Comparison of ENCODE assay signal across 20 cellular contexts in the genomic region with DNA sequence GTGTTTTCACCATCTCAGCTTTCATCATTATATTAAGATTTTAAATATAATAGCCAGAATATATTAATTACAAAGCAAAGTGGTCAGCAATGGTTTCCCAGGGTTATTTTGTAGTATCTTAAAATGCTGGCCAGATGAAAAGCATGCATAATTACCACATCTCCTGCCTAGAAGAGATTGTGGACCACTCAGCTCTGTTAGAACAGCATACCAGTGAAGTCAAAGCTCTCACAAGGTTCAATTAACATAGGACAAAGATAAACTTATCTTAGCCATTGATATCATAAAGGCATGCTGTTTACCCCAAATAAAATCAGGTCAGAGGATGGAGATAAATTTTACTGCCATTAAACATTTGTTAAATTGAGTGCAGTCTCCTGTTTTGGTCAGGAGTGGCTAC. TPM values are rescaled to one million over a fixed set of nuclear protein-coding genes. Genes with fewer than 3 reads are reported as not detected.
"Had no signal": no experiment of that assay in that cellular context is flagged by ENCODE, and none has a peak within 500 bp of the region (broad histone marks: within the 10 kb centered on the region; RNA-seq: fewer than 3 reads in every experiment).

No MANE protein-coding gene starts in this region.

- H3K9me3 Mint-ChIP-seq: activated CD4-positive, alpha-beta T cell treated with anti-CD3 and anti-CD28 coated beads, Interleukin-2, amount 10 ng/mL, durations not matched to agents 24 days and 14 days; natural killer cell treated with Interleukin-12 subunit alpha and Interleukin-12 subunit beta and Interleukin-15 and Interleukin-18, amount 100 ng/mL, for 72 hours had no signal

- H3K27me3 ChIP-seq: neutrophil, tibial nerve had no signal

- H3K4me3 Mint-ChIP-seq: activated CD4-positive, alpha-beta T cell treated with anti-CD3 and anti-CD28 coated beads, Interleukin-2, amount 10 ng/mL, durations not matched to agents 24 days and 14 days; activated CD8-positive, alpha-beta T cell treated with anti-CD3 and anti-CD28 coated beads for 36 hours; activated naive CD4-positive, alpha-beta T cell treated with anti-CD3 and anti-CD28 coated beads, Interleukin-2, amount 10 ng/mL, durations not matched to agents 7 days and 5 days; activated T-helper 17 cell treated with anti-CD3 and anti-CD28 coated beads, Interleukin-2, amount 50 U/mL, for 72 hours; central memory CD8-positive, alpha-beta T cell; immature natural killer cell; mesothelial cell of epicardium; natural killer cell treated with Interleukin-12 subunit alpha and Interleukin-12 subunit beta and Interleukin-15 and Interleukin-18, amount 100 ng/mL, for 72 hours had no signal

- H3K27ac ChIP-seq: neutrophil had no signal

- DNase-seq: activated CD4-positive, alpha-beta T cell treated with anti-CD3 and anti-CD28 coated beads, Interleukin-2, amount 10 ng/mL, durations not matched to agents 24 days and 14 days; activated CD8-positive, alpha-beta T cell treated with anti-CD3 and anti-CD28 coated beads for 36 hours; activated naive CD4-positive, alpha-beta T cell treated with anti-CD3 and anti-CD28 coated beads, Interleukin-2, amount 10 ng/mL, durations not matched to agents 7 days and 5 days; activated T-cell treated with anti-CD3 and anti-CD28 coated beads, Interleukin-2, amount 50 U/mL, for 1 hour; erythroblast; head of caudate nucleus; immature natural killer cell; stimulated activated CD4-positive, alpha-beta T cell treated with anti-CD3 and anti-CD28 coated beads, Interleukin-12 subunit alpha, Interleukin-12 subunit beta, amount 100 ng/mL, for 4 hours; stimulated activated CD4-positive, alpha-beta T cell treated with anti-CD3 and anti-CD28 coated beads, Interleukin-1b, Interleukin-23, amount 100 ng/mL, for 48 hours; stimulated activated naive CD4-positive, alpha-beta T cell treated with Interleukin-2 at 50 U/mL for 16 hours; T1000 had no signal

- H3K9me3 ChIP-seq: neutrophil, tibial nerve had no signal

- ATAC-seq: activated CD8-positive, alpha-beta T cell treated with anti-CD3 and anti-CD28 coated beads for 36 hours; activated T-helper 17 cell treated with anti-CD3 and anti-CD28 coated beads, Interleukin-2, amount 50 U/mL, for 72 hours; natural killer cell treated with Interleukin-12 subunit alpha and Interleukin-12 subunit beta and Interleukin-15 and Interleukin-18, amount 100 ng/mL, for 72 hours; SK-N-SH treated with all-trans-retinoic acid at 6 μM for 48 hours had no signal

- H3K36me3 ChIP-seq: neutrophil, tibial nerve had no signal

- H3K27me3 Mint-ChIP-seq: activated CD4-positive, alpha-beta T cell treated with anti-CD3 and anti-CD28 coated beads, Interleukin-2, amount 10 ng/mL, durations not matched to agents 24 days and 14 days; activated CD8-positive, alpha-beta T cell treated with anti-CD3 and anti-CD28 coated beads for 36 hours; activated naive CD4-positive, alpha-beta T cell treated with anti-CD3 and anti-CD28 coated beads, Interleukin-2, amount 10 ng/mL, durations not matched to agents 7 days and 5 days; central memory CD8-positive, alpha-beta T cell; natural killer cell treated with Interleukin-12 subunit alpha and Interleukin-12 subunit beta and Interleukin-15 and Interleukin-18, amount 100 ng/mL, for 72 hours had no signal

- H3K27ac Mint-ChIP-seq: activated CD4-positive, alpha-beta T cell treated with anti-CD3 and anti-CD28 coated beads, Interleukin-2, amount 10 ng/mL, durations not matched to agents 24 days and 14 days; activated CD8-positive, alpha-beta T cell treated with anti-CD3 and anti-CD28 coated beads for 36 hours; activated naive CD4-positive, alpha-beta T cell treated with anti-CD3 and anti-CD28 coated beads, Interleukin-2, amount 10 ng/mL, durations not matched to agents 7 days and 5 days; activated T-helper 17 cell treated with anti-CD3 and anti-CD28 coated beads, Interleukin-2, amount 50 U/mL, for 72 hours; immature natural killer cell; mesothelial cell of epicardium; natural killer cell treated with Interleukin-12 subunit alpha and Interleukin-12 subunit beta and Interleukin-15 and Interleukin-18, amount 100 ng/mL, for 72 hours had no signal

- H3K4me1 Mint-ChIP-seq: activated CD4-positive, alpha-beta T cell treated with anti-CD3 and anti-CD28 coated beads, Interleukin-2, amount 10 ng/mL, durations not matched to agents 24 days and 14 days; activated naive CD4-positive, alpha-beta T cell treated with anti-CD3 and anti-CD28 coated beads, Interleukin-2, amount 10 ng/mL, durations not matched to agents 7 days and 5 days; activated T-helper 17 cell treated with anti-CD3 and anti-CD28 coated beads, Interleukin-2, amount 50 U/mL, for 72 hours; central memory CD8-positive, alpha-beta T cell; immature natural killer cell had no signal

- H3K4me3 ChIP-seq: lung, tibial nerve had no signal

- H3K36me3 Mint-ChIP-seq: activated naive CD4-positive, alpha-beta T cell treated with anti-CD3 and anti-CD28 coated beads, Interleukin-2, amount 10 ng/mL, durations not matched to agents 7 days and 5 days; immature natural killer cell; mesothelial cell of epicardium; natural killer cell treated with Interleukin-12 subunit alpha and Interleukin-12 subunit beta and Interleukin-15 and Interleukin-18, amount 100 ng/mL, for 72 hours had no signal

RNA-seq across cellular contexts. Expression of a gene that starts 19.3 kb away (rescaled TPM):
- total RNA-seq: activated CD4-positive, alpha-beta T cell treated with anti-CD3 and anti-CD28 coated beads, Interleukin-2, amount 10 ng/mL, durations not matched to agents 24 days and 14 days; activated CD8-positive, alpha-beta T cell treated with anti-CD3 and anti-CD28 coated beads for 36 hours; activated T-helper 17 cell treated with anti-CD3 and anti-CD28 coated beads, Interleukin-2, amount 50 U/mL, for 72 hours; natural killer cell treated with Interleukin-12 subunit alpha and Interleukin-12 subunit beta and Interleukin-15 and Interleukin-18, amount 100 ng/mL, for 72 hours; T-helper 1 cell treated with Interleukin-12 subunit alpha and Interleukin-12 subunit beta and Interleukin-4 antibody, amounts not matched to agents 30 ng/mL and 1 ng/mL, for 36 hours had no signal
